1 cellular context compared by ENCODE assay signal in the genomic region with DNA sequence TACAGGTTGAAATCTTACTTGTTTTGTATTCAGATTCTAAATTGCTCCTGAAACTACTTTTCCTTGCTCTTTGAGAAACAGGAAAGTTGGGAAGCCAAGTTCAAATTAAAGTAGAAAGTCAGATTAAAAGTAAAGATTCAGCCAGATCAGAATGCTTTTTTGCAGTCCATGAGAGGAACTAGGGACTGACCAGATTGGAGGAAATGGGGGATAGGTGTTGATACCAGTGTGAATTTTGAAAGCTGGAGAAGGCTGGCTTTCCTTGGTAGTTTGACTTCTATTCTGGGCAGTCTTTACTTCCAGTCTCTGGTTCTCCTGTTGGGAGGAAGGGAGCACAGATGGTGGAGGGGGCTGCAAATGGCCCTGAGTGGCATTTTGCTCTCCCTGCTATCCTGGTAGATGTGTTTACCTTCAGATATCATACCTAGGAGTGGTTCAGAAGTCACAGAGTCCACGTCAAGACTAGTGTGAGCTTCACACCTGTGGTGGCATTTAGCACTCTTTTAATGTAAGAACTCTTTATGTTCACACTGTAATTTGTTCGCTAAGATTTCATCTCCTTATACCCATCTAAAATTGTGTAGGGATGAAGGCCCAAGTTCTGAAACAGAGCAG.
TF ChIP-seq lines count a peak whose summit lies in the region.

No MANE protein-coding gene starts in this region.

TF ChIP-seq in SK-N-SH, 30 proteins besides CTCF, POLR2A, EP300 and RAD21:
- TF ChIP-seq NRF1 (IDR thresholded peaks at IDR 0.05; ENCODE audit: low read depth, low read length) (no peak), RCOR1 (IDR thresholded peaks at IDR 0.05; ENCODE audit: low read length) (no peak), RXRA (IDR thresholded peaks at IDR 0.05; ENCODE audit: borderline replicate concordance, low read depth) (no peak), USF2 (IDR thresholded peaks at IDR 0.05; ENCODE audit: borderline replicate concordance, low read depth, low read length) (no peak), JUND (IDR thresholded peaks at IDR 0.05) (no peak), TCF12 (IDR thresholded peaks at IDR 0.05) (no peak)
- TF ChIP-seq, protein P1, sequence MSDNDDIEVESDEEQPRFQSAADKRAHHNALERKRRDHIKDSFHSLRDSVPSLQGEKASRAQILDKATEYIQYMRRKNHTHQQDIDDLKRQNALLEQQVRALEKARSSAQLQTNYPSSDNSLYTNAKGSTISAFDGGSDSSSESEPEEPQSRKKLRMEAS (IDR thresholded peaks at IDR 0.05; ENCODE audit: low read depth), result no peak
- TF ChIP-seq, protein P2, sequence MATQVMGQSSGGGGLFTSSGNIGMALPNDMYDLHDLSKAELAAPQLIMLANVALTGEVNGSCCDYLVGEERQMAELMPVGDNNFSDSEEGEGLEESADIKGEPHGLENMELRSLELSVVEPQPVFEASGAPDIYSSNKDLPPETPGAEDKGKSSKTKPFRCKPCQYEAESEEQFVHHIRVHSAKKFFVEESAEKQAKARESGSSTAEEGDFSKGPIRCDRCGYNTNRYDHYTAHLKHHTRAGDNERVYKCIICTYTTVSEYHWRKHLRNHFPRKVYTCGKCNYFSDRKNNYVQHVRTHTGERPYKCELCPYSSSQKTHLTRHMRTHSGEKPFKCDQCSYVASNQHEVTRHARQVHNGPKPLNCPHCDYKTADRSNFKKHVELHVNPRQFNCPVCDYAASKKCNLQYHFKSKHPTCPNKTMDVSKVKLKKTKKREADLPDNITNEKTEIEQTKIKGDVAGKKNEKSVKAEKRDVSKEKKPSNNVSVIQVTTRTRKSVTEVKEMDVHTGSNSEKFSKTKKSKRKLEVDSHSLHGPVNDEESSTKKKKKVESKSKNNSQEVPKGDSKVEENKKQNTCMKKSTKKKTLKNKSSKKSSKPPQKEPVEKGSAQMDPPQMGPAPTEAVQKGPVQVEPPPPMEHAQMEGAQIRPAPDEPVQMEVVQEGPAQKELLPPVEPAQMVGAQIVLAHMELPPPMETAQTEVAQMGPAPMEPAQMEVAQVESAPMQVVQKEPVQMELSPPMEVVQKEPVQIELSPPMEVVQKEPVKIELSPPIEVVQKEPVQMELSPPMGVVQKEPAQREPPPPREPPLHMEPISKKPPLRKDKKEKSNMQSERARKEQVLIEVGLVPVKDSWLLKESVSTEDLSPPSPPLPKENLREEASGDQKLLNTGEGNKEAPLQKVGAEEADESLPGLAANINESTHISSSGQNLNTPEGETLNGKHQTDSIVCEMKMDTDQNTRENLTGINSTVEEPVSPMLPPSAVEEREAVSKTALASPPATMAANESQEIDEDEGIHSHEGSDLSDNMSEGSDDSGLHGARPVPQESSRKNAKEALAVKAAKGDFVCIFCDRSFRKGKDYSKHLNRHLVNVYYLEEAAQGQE (IDR thresholded peaks at IDR 0.05; ENCODE audit: low read depth, low read length), result no peak
